1 cellular context compared by ENCODE assay signal in the genomic region with DNA sequence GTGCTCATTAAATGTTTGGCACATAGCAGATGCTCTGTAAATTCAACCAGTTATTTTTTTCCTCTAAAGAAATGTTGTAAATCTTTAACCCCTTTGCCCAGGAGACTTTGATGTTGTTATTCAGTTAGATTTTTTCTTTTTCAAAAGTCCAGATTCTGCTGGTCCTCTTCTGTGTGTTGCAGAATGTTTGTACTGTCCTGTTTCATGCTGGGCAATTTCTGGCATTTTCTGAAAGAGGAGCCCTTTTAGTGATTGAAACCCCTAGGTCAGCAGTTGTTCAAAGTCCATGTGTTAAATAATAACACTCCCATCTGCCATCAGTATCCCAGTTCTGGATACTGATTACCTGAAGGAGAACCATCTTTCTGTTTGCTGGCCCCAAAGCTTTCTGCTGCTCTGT.
TF ChIP-seq lines count a peak whose summit lies in the region.

No MANE protein-coding gene starts in this region.

TF ChIP-seq in HepG2, 621 proteins besides CTCF, POLR2A, EP300 and RAD21 (continued from another document and continues in another):
- no peak for TF ChIP-seq ZBTB38 (CRISPR knock-in tag; IDR thresholded peaks at IDR 0.05)
- TF ChIP-seq SOX6 (IDR thresholded peaks at IDR 0.05): no peak
- TF ChIP-seq SOX6 (CRISPR knock-in tag; IDR thresholded peaks at IDR 0.05): peak; percentile 54; the same call in 1 of the 2 replicates
- no peak for TF ChIP-seq SOX13 (IDR thresholded peaks at IDR 0.05)
- peak in 1 of 2 experiments; percentile 36; a peak in 1 of 4 replicates for TF ChIP-seq SOX13 (CRISPR knock-in tag; conservative IDR thresholded peaks at IDR 0.05 in 1 of 2, IDR thresholded peaks at IDR 0.05 in 1 of 2)
- TF ChIP-seq, protein P1, sequence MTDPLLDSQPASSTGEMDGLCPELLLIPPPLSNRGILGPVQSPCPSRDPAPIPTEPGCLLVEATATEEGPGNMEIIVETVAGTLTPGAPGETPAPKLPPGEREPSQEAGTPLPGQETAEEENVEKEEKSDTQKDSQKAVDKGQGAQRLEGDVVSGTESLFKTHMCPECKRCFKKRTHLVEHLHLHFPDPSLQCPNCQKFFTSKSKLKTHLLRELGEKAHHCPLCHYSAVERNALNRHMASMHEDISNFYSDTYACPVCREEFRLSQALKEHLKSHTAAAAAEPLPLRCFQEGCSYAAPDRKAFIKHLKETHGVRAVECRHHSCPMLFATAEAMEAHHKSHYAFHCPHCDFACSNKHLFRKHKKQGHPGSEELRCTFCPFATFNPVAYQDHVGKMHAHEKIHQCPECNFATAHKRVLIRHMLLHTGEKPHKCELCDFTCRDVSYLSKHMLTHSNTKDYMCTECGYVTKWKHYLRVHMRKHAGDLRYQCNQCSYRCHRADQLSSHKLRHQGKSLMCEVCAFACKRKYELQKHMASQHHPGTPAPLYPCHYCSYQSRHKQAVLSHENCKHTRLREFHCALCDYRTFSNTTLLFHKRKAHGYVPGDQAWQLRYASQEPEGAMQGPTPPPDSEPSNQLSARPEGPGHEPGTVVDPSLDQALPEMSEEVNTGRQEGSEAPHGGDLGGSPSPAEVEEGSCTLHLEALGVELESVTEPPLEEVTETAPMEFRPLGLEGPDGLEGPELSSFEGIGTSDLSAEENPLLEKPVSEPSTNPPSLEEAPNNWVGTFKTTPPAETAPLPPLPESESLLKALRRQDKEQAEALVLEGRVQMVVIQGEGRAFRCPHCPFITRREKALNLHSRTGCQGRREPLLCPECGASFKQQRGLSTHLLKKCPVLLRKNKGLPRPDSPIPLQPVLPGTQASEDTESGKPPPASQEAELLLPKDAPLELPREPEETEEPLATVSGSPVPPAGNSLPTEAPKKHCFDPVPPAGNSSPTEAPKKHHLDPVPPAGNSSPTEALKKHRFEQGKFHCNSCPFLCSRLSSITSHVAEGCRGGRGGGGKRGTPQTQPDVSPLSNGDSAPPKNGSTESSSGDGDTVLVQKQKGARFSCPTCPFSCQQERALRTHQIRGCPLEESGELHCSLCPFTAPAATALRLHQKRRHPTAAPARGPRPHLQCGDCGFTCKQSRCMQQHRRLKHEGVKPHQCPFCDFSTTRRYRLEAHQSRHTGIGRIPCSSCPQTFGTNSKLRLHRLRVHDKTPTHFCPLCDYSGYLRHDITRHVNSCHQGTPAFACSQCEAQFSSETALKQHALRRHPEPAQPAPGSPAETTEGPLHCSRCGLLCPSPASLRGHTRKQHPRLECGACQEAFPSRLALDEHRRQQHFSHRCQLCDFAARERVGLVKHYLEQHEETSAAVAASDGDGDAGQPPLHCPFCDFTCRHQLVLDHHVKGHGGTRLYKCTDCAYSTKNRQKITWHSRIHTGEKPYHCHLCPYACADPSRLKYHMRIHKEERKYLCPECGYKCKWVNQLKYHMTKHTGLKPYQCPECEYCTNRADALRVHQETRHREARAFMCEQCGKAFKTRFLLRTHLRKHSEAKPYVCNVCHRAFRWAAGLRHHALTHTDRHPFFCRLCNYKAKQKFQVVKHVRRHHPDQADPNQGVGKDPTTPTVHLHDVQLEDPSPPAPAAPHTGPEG (CRISPR knock-in tag; IDR thresholded peaks at IDR 0.05): no peak
- TF ChIP-seq ZNF570 (CRISPR knock-in tag; IDR thresholded peaks at IDR 0.05; ENCODE audit: borderline replicate concordance): no peak
- no peak for TF ChIP-seq ZNF343 (CRISPR knock-in tag; IDR thresholded peaks at IDR 0.05)
- peak; percentile 87 for TF ChIP-seq ZEB1 (IDR thresholded peaks at IDR 0.05; ENCODE audit: insufficient replicate concordance, low read depth)
- no peak for TF ChIP-seq SRSF9 (IDR thresholded peaks at IDR 0.05; ENCODE audit: borderline replicate concordance, insufficient read depth, low read depth, low read length, poor library complexity, severe bottlenecking)
- TF ChIP-seq ZSCAN31 (CRISPR knock-in tag; IDR thresholded peaks at IDR 0.05; ENCODE audit: low read depth): no peak
- TF ChIP-seq MXI1 (IDR thresholded peaks at IDR 0.05; ENCODE audit: borderline replicate concordance, low read depth, low read length): no peak
- no peak for TF ChIP-seq ZNF446 (CRISPR knock-in tag; IDR thresholded peaks at IDR 0.05)
- TF ChIP-seq, protein P2, sequence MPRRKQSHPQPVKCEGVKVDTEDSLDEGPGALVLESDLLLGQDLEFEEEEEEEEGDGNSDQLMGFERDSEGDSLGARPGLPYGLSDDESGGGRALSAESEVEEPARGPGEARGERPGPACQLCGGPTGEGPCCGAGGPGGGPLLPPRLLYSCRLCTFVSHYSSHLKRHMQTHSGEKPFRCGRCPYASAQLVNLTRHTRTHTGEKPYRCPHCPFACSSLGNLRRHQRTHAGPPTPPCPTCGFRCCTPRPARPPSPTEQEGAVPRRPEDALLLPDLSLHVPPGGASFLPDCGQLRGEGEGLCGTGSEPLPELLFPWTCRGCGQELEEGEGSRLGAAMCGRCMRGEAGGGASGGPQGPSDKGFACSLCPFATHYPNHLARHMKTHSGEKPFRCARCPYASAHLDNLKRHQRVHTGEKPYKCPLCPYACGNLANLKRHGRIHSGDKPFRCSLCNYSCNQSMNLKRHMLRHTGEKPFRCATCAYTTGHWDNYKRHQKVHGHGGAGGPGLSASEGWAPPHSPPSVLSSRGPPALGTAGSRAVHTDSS (CRISPR knock-in tag; conservative IDR thresholded peaks at IDR 0.05): no peak
- TF ChIP-seq, protein P3, sequence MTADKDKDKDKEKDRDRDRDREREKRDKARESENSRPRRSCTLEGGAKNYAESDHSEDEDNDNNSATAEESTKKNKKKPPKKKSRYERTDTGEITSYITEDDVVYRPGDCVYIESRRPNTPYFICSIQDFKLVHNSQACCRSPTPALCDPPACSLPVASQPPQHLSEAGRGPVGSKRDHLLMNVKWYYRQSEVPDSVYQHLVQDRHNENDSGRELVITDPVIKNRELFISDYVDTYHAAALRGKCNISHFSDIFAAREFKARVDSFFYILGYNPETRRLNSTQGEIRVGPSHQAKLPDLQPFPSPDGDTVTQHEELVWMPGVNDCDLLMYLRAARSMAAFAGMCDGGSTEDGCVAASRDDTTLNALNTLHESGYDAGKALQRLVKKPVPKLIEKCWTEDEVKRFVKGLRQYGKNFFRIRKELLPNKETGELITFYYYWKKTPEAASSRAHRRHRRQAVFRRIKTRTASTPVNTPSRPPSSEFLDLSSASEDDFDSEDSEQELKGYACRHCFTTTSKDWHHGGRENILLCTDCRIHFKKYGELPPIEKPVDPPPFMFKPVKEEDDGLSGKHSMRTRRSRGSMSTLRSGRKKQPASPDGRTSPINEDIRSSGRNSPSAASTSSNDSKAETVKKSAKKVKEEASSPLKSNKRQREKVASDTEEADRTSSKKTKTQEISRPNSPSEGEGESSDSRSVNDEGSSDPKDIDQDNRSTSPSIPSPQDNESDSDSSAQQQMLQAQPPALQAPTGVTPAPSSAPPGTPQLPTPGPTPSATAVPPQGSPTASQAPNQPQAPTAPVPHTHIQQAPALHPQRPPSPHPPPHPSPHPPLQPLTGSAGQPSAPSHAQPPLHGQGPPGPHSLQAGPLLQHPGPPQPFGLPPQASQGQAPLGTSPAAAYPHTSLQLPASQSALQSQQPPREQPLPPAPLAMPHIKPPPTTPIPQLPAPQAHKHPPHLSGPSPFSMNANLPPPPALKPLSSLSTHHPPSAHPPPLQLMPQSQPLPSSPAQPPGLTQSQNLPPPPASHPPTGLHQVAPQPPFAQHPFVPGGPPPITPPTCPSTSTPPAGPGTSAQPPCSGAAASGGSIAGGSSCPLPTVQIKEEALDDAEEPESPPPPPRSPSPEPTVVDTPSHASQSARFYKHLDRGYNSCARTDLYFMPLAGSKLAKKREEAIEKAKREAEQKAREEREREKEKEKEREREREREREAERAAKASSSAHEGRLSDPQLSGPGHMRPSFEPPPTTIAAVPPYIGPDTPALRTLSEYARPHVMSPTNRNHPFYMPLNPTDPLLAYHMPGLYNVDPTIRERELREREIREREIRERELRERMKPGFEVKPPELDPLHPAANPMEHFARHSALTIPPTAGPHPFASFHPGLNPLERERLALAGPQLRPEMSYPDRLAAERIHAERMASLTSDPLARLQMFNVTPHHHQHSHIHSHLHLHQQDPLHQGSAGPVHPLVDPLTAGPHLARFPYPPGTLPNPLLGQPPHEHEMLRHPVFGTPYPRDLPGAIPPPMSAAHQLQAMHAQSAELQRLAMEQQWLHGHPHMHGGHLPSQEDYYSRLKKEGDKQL (CRISPR knock-in tag; IDR thresholded peaks at IDR 0.05; ENCODE audit: low read depth): no peak
- TF ChIP-seq IKZF4 (CRISPR knock-in tag; IDR thresholded peaks at IDR 0.05; ENCODE audit: borderline replicate concordance, low read depth, not compliant biosample characterization): no peak
- TF ChIP-seq ZNF652 (CRISPR knock-in tag; IDR thresholded peaks at IDR 0.05; ENCODE audit: borderline replicate concordance, low read depth): peak; percentile 68; the same call in 1 of the 2 replicates
- TF ChIP-seq, protein P4, sequence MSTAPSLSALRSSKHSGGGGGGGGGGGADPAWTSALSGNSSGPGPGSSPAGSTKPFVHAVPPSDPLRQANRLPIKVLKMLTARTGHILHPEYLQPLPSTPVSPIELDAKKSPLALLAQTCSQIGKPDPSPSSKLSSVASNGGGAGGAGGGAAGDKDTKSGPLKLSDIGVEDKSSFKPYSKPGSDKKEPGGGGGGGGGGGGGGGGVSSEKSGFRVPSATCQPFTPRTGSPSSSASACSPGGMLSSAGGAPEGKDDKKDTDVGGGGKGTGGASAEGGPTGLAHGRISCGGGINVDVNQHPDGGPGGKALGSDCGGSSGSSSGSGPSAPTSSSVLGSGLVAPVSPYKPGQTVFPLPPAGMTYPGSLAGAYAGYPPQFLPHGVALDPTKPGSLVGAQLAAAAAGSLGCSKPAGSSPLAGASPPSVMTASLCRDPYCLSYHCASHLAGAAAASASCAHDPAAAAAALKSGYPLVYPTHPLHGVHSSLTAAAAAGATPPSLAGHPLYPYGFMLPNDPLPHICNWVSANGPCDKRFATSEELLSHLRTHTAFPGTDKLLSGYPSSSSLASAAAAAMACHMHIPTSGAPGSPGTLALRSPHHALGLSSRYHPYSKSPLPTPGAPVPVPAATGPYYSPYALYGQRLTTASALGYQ (CRISPR knock-in tag; IDR thresholded peaks at IDR 0.05): peak; percentile 20; the same call in 1 of the 2 replicates
- TF ChIP-seq RBM22 (optimal IDR thresholded peaks at IDR 0.05; ENCODE audit: low read length): no peak
- TF ChIP-seq ETV5 (CRISPR knock-in tag; IDR thresholded peaks at IDR 0.05; ENCODE audit: borderline replicate concordance): no peak
- TF ChIP-seq CREB1 (IDR thresholded peaks at IDR 0.05): no peak
- no peak for TF ChIP-seq CREB1 (CRISPR knock-in tag; IDR thresholded peaks at IDR 0.05)
- TF ChIP-seq, protein P5, sequence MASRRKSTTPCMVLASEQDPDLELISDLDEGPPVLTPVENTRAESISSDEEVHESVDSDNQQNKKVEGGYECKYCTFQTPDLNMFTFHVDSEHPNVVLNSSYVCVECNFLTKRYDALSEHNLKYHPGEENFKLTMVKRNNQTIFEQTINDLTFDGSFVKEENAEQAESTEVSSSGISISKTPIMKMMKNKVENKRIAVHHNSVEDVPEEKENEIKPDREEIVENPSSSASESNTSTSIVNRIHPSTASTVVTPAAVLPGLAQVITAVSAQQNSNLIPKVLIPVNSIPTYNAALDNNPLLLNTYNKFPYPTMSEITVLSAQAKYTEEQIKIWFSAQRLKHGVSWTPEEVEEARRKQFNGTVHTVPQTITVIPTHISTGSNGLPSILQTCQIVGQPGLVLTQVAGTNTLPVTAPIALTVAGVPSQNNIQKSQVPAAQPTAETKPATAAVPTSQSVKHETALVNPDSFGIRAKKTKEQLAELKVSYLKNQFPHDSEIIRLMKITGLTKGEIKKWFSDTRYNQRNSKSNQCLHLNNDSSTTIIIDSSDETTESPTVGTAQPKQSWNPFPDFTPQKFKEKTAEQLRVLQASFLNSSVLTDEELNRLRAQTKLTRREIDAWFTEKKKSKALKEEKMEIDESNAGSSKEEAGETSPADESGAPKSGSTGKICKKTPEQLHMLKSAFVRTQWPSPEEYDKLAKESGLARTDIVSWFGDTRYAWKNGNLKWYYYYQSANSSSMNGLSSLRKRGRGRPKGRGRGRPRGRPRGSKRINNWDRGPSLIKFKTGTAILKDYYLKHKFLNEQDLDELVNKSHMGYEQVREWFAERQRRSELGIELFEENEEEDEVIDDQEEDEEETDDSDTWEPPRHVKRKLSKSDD (CRISPR knock-in tag; IDR thresholded peaks at IDR 0.05; ENCODE audit: low read depth): no peak
- no peak for TF ChIP-seq EEA1 (CRISPR knock-in tag; IDR thresholded peaks at IDR 0.05; ENCODE audit: borderline replicate concordance)
- TF ChIP-seq, protein P6, sequence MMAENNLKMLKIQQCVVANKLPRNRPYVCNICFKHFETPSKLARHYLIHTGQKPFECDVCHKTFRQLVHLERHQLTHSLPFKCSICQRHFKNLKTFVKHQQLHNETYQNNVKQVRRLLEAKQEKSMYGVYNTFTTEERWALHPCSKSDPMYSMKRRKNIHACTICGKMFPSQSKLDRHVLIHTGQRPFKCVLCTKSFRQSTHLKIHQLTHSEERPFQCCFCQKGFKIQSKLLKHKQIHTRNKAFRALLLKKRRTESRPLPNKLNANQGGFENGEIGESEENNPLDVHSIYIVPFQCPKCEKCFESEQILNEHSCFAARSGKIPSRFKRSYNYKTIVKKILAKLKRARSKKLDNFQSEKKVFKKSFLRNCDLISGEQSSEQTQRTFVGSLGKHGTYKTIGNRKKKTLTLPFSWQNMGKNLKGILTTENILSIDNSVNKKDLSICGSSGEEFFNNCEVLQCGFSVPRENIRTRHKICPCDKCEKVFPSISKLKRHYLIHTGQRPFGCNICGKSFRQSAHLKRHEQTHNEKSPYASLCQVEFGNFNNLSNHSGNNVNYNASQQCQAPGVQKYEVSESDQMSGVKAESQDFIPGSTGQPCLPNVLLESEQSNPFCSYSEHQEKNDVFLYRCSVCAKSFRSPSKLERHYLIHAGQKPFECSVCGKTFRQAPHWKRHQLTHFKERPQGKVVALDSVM (CRISPR knock-in tag; IDR thresholded peaks at IDR 0.05): no peak
- TF ChIP-seq, protein P7, sequence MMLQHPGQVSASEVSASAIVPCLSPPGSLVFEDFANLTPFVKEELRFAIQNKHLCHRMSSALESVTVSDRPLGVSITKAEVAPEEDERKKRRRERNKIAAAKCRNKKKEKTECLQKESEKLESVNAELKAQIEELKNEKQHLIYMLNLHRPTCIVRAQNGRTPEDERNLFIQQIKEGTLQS (CRISPR knock-in tag; IDR thresholded peaks at IDR 0.05): no peak
- no peak for TF ChIP-seq ARNTL (CRISPR knock-in tag; IDR thresholded peaks at IDR 0.05)
- TF ChIP-seq, protein P8, sequence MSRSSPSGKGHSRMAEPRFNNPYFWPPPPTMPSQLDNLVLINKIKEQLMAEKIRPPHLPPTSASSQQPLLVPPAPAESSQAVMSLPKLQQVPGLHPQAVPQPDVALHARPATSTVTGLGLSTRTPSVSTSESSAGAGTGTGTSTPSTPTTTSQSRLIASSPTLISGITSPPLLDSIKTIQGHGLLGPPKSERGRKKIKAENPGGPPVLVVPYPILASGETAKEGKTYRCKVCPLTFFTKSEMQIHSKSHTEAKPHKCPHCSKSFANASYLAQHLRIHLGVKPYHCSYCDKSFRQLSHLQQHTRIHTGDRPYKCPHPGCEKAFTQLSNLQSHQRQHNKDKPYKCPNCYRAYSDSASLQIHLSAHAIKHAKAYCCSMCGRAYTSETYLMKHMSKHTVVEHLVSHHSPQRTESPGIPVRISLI (CRISPR knock-in tag; IDR thresholded peaks at IDR 0.05; ENCODE audit: borderline replicate concordance): no peak
- no peak for TF ChIP-seq CBX1 (IDR thresholded peaks at IDR 0.05; ENCODE audit: low read depth)
- peak; percentile 39; the same call in 1 of the 2 replicates for TF ChIP-seq GATAD2A (CRISPR knock-in tag; IDR thresholded peaks at IDR 0.05)
- TF ChIP-seq ZBTB21 (CRISPR knock-in tag; IDR thresholded peaks at IDR 0.05): no peak
- TF ChIP-seq SMAD3 (CRISPR knock-in tag; IDR thresholded peaks at IDR 0.05): 0 out of 2 replicates have a peak, but pooled peaks have one; percentile 46
- peak; percentile 81 to 88 for TF ChIP-seq MAFK (conservative IDR thresholded peaks at IDR 0.05 in 1 of 2, IDR thresholded peaks at IDR 0.05 in 1 of 2; ENCODE audit: low read length in 2 of 2)
- no peak for TF ChIP-seq FLYWCH1 (CRISPR knock-in tag; IDR thresholded peaks at IDR 0.05)
